Comparison of ENCODE assay signal across 1 cellular context in genomic region chr12:56448860-56449621, GRCh38.
TF ChIP-seq lines count a peak whose summit lies in the region.

TSS of gene TIMELESS (minus strand) at chr12:56449426. CDS start at chr12:56434170, 15,256 bp downstream.

TF ChIP-seq in K562, 482 proteins besides CTCF, POLR2A, EP300 and RAD21 (continued from another document and continues in another):
- peak; percentile 27; the same call in 1 of the 2 replicates for TF ChIP-seq ETV5 (CRISPR knock-in tag; IDR thresholded peaks at IDR 0.05; ENCODE audit: low read depth)
- TF ChIP-seq FOXK1 (CRISPR knock-in tag; IDR thresholded peaks at IDR 0.05; ENCODE audit: borderline replicate concordance): no peak
- no peak for TF ChIP-seq ZNF224 (CRISPR knock-in tag; IDR thresholded peaks at IDR 0.05)
- TF ChIP-seq PRDM10 (IDR thresholded peaks at IDR 0.05; ENCODE audit: partially characterized antibody): peak; percentile 58
- no peak for TF ChIP-seq MIER1 (IDR thresholded peaks at IDR 0.05; ENCODE audit: low read depth)
- peak; percentile 50 for TF ChIP-seq MXI1 (IDR thresholded peaks at IDR 0.05; ENCODE audit: low read depth, low read length)
- no peak for TF ChIP-seq NCOA1 (IDR thresholded peaks at IDR 0.05; ENCODE audit: low read depth)
- peak; percentile 91 for TF ChIP-seq POLR2H (tag; IDR thresholded peaks at IDR 0.05; ENCODE audit: low read depth)
- TF ChIP-seq NRF1 (conservative IDR thresholded peaks at IDR 0.05 in 1 of 2, IDR thresholded peaks at IDR 0.05 in 1 of 2): peak; percentile 92 to 94
- TF ChIP-seq BRD4 (IDR thresholded peaks at IDR 0.05): peak; percentile 36; the same call in 1 of the 2 replicates
- TF ChIP-seq ZNF695 (CRISPR knock-in tag; IDR thresholded peaks at IDR 0.05): no peak
- TF ChIP-seq WHSC1 (IDR thresholded peaks at IDR 0.05; ENCODE audit: low read length): no peak
- TF ChIP-seq SIN3A (IDR thresholded peaks at IDR 0.05; ENCODE audit: borderline replicate concordance in 2 of 2, control insufficient read depth in 1 of 2, low read depth in 2 of 2, low read length in 2 of 2): peak; percentile 61 to 85; a peak in 2 of 4 replicates
- no peak for TF ChIP-seq PKNOX1 (IDR thresholded peaks at IDR 0.05)
- no peak for TF ChIP-seq ZNF407 (IDR thresholded peaks at IDR 0.05; ENCODE audit: low read depth)
- TF ChIP-seq ZNF717 (CRISPR knock-in tag; IDR thresholded peaks at IDR 0.05): no peak
- peak; percentile 6 for TF ChIP-seq CTCFL (IDR thresholded peaks at IDR 0.05; ENCODE audit: borderline replicate concordance, insufficient read depth, low read depth, low read length, poor library complexity, severe bottlenecking)
- TF ChIP-seq ZBTB17 (CRISPR knock-in tag; IDR thresholded peaks at IDR 0.05): no peak
- peak; percentile 92 for TF ChIP-seq KDM5B (IDR thresholded peaks at IDR 0.05; ENCODE audit: insufficient replicate concordance, low read depth, low read length)
- 0 out of 2 replicates have a peak, but pooled peaks have one; percentile 4 for TF ChIP-seq BCOR (IDR thresholded peaks at IDR 0.05)
- 0 out of 4 replicates have a peak, but pooled peaks of 1 of the 2 experiments have one; percentile 56 for TF ChIP-seq UBTF (IDR thresholded peaks at IDR 0.05; ENCODE audit: borderline replicate concordance in 1 of 2, low read depth in 2 of 2, low read length in 2 of 2)
- TF ChIP-seq HDAC6 (IDR thresholded peaks at IDR 0.05; ENCODE audit: low read depth, low read length): no peak
- no peak for TF ChIP-seq TGIF2 (CRISPR knock-in tag; IDR thresholded peaks at IDR 0.05)
- TF ChIP-seq ZNF561 (CRISPR knock-in tag; conservative IDR thresholded peaks at IDR 0.05): no peak
- peak; percentile 76 for TF ChIP-seq PML (IDR thresholded peaks at IDR 0.05; ENCODE audit: low read length)
- TF ChIP-seq E2F6 (IDR thresholded peaks at IDR 0.05; ENCODE audit: borderline replicate concordance in 1 of 2, extremely low read depth in 1 of 2, insufficient read depth in 1 of 2, insufficient read length in 1 of 2, low read depth in 1 of 2, low read length in 1 of 2, poor library complexity in 1 of 2, severe bottlenecking in 1 of 2): peak; percentile 97 to 98
- no peak for TF ChIP-seq ZZZ3 (IDR thresholded peaks at IDR 0.05)
- TF ChIP-seq ZNF511 (CRISPR knock-in tag; IDR thresholded peaks at IDR 0.05): peak; percentile 93
- TF ChIP-seq CBFB (CRISPR knock-in tag; IDR thresholded peaks at IDR 0.05): no peak
- TF ChIP-seq E2F1 (CRISPR knock-in tag; IDR thresholded peaks at IDR 0.05): peak; percentile 99
- peak; percentile 82 for TF ChIP-seq POLR2AphosphoS5 (IDR thresholded peaks at IDR 0.05; ENCODE audit: control insufficient read depth, insufficient read depth, low read depth, low read length)
- peak; percentile 68; the same call in 1 of the 2 replicates for TF ChIP-seq SPI1 (IDR thresholded peaks at IDR 0.05; ENCODE audit: borderline replicate concordance, low read depth, low read length)
- peak; percentile 96 for TF ChIP-seq ATF6 (CRISPR knock-in tag; IDR thresholded peaks at IDR 0.05)
- peak; percentile 75 for TF ChIP-seq GABPB1 (CRISPR knock-in tag; IDR thresholded peaks at IDR 0.05)
- no peak for TF ChIP-seq ZNF76 (CRISPR knock-in tag; IDR thresholded peaks at IDR 0.05; ENCODE audit: borderline replicate concordance)
